12 cellular contexts compared by ENCODE assay signal in genomic region chr3:112364291-112364690, GRCh38. TPM values are rescaled to one million over a fixed set of nuclear protein-coding genes. Genes with fewer than 3 reads are reported as not detected.
DNase-seq lines count a peak whose midpoint lies in the region; ATAC-seq, FAIRE-seq and TF ChIP-seq lines count a peak whose summit lies in the region.
"Had no signal": no experiment of that assay in that cellular context is flagged by ENCODE, and none has a peak within 500 bp of the region (broad histone marks: within the 10 kb centered on the region; RNA-seq: fewer than 3 reads in every experiment).

No MANE protein-coding gene starts in this region.

- DNase-seq in GM18507 (ENCODE audit: extremely low spot score, insufficient read length, low read depth) (no peak), esophagus squamous epithelium (lab: John Stamatoyannopoulos, UW) (no peak), MV-4-11 (lab: John Stamatoyannopoulos, UW) (no peak), Calu3 (no peak), GM12891 (ENCODE audit: insufficient read length, low spot score) (no peak)
- no peak for DNase-seq in stimulated activated CD4-positive, alpha-beta T cell treated with anti-CD3 and anti-CD28 coated beads, Interleukin-4, amount 100 ng/mL, for 24 hours
- DNase-seq: H7, Kasumi-1 had no signal

- ATAC-seq in GM19468 (IDR thresholded peaks at IDR 0.05; ENCODE audit: extremely low read depth, unreplicated experiment) (peak; percentile 19), HG03378 (IDR thresholded peaks at IDR 0.05; ENCODE audit: unreplicated experiment) (peak; percentile 70)

- no peak overlapping the region for H3K4me3 ChIP-seq in esophagus squamous epithelium
- H3K4me3 ChIP-seq: skin epidermis had no signal

- H3K36me3 Mint-ChIP-seq in Calu3 (ENCODE audit: insufficient read depth, unreplicated experiment), result no peaks in the 10 kb centered on the region

- no peaks in the 10 kb centered on the region for H3K27me3 ChIP-seq in esophagus squamous epithelium

- TF ChIP-seq POLR2A in esophagus squamous epithelium (IDR thresholded peaks at IDR 0.05) (no peak), GM12891 (IDR thresholded peaks at IDR 0.05; ENCODE audit: low read depth, low read length) (no peak)

- no peaks in the 10 kb centered on the region for H3K27me3 Mint-ChIP-seq in Calu3 (ENCODE audit: unreplicated experiment)

- intact Hi-C loops in esophagus squamous epithelium (cut with DNase I) (no loop called here), Calu3 (cut with micrococcal nuclease; ENCODE audit: unreplicated experiment) (no loop called here)

- CTCF ChIA-PET in Calu3 (lab: Charles Lee), result interaction anchor here (0.9 kb wide), 1 partner anchor 42 kb away, joined by 7 read pairs; no protein-coding TSS in a partner anchor

- H3K4me1 Mint-ChIP-seq in Calu3 (ENCODE audit: low read depth, unreplicated experiment), result peaks cover 20% of the 10 kb centered on the region

- TF ChIP-seq CTCF in esophagus squamous epithelium (IDR thresholded peaks at IDR 0.05) (no peak), Calu3 (IDR thresholded peaks at IDR 0.05; ENCODE audit: unreplicated experiment) (no peak)

- peak overlapping the region in 3 of 4 donors; percentile 7 to 28 (median 19) for H3K27ac ChIP-seq in esophagus squamous epithelium
- H3K27ac ChIP-seq: VCaP had no signal

- no peaks in the 10 kb centered on the region for H3K9me3 Mint-ChIP-seq in Calu3 (ENCODE audit: low read depth, unreplicated experiment)

- 20 to 63% methylated on average over 1 of the region's 1 CpG for WGBS in esophagus squamous epithelium, 2 donors

- no peak overlapping the region for H3K27ac Mint-ChIP-seq in Calu3 (ENCODE audit: unreplicated experiment)

- H3K4me3 Mint-ChIP-seq in Calu3 (ENCODE audit: low read depth, unreplicated experiment), result no peak overlapping the region

- no TSS peak for BruUV-seq in Calu3 (replicated peaks; lab: Mats Ljungman, UMichigan)

- peak; percentile 90 for FAIRE-seq in GM18507 (lab: Jason Lieb, UNC)
- FAIRE-seq in GM12891 (lab: Jason Lieb, UNC), result no peak

- no peaks in the 10 kb centered on the region for H3K9me3 ChIP-seq in esophagus squamous epithelium

- H3K36me3 ChIP-seq in esophagus squamous epithelium, result peaks cover 0 to 3% (median 0%) of the 10 kb centered on the region in 3 donors

- H3K4me1 ChIP-seq in esophagus squamous epithelium, result peaks cover 0 to 14% (median 3%) of the 10 kb centered on the region in 3 donors

TF ChIP-seq in GM12891, 5 proteins besides CTCF, POLR2A, EP300 and RAD21:
- TF ChIP-seq TAF1 (IDR thresholded peaks at IDR 0.05; ENCODE audit: low read depth, low read length) (no peak), SPI1 (IDR thresholded peaks at IDR 0.05; ENCODE audit: low read depth, low read length) (no peak), PAX5 (IDR thresholded peaks at IDR 0.05; ENCODE audit: insufficient read depth, low read length, severe bottlenecking) (no peak), POU2F2 (IDR thresholded peaks at IDR 0.05; ENCODE audit: low read depth, low read length) (no peak), POLR2AphosphoS5 (IDR thresholded peaks at IDR 0.05; ENCODE audit: low read depth, low read length) (no peak)
TF ChIP-seq in GM12891: peak in this region for 0.

RNA-seq across cellular contexts. Expression of gene CD200, which starts 31.3 kb away (rescaled TPM):
- total RNA-seq in esophagus squamous epithelium (1 to 10 TPM in 3 of 4 donors, under 1 TPM in 1; 0.27 to 8.4 (median 1.4) TPM), Calu3 (2022) (not detected in 2 replicates)
- polyA plus RNA-seq in GM12891 (2012; ENCODE audit: low read depth, missing spikeins), result 21.5 TPM
